Comparison of ENCODE assay signal across 8 cellular contexts in genomic region chr1:67760030-67760821, GRCh38.
A peak's percentile ranks its signal among the peaks of the same experiment; 100 is the strongest.
DNase-seq lines count a peak whose midpoint lies in the region; ATAC-seq and TF ChIP-seq lines count a peak whose summit lies in the region.

No MANE protein-coding gene starts in this region.

- H3K27me3 ChIP-seq in GM23248 (replicated peaks; ENCODE audit: insufficient read depth) (no peaks in the 10 kb centered on the region), psoas muscle (ENCODE audit: insufficient read depth in 3 of 3, low read length in 2 of 3) (no peaks in the 10 kb centered on the region)

- no peaks in the 10 kb centered on the region for H4K20me1 ChIP-seq in GM23248 (ENCODE audit: insufficient read depth)

- no peaks in the 10 kb centered on the region for H3K9me3 ChIP-seq in GM23248 (ENCODE audit: low read depth)
- no peaks in the 10 kb centered on the region for H3K9me3 ChIP-seq in psoas muscle

- H3K27ac ChIP-seq in GM23248, result peak overlapping the region; percentile 82
- peak overlapping the region; percentile 66 for H3K27ac ChIP-seq in psoas muscle

- H3K9ac ChIP-seq in GM23248, result peak overlapping the region; percentile 59

- H3K36me3 ChIP-seq in GM23248 (ENCODE audit: low read depth), result no peaks in the 10 kb centered on the region
- no peaks in the 10 kb centered on the region for H3K36me3 ChIP-seq in psoas muscle (ENCODE audit: insufficient read depth in 1 of 2, low read depth in 1 of 2)

- peaks cover 28% of the 10 kb centered on the region for H3F3A ChIP-seq in GM23248 (ENCODE audit: insufficient read depth)

- no peaks in the 10 kb centered on the region for H3K9me2 ChIP-seq in GM23248 (ENCODE audit: insufficient read depth)

- in situ Hi-C loops in GM23248 (cut with MboI), result loop anchor here (5.0 kb wide), 1 partner anchor 228 kb away; no protein-coding TSS in a partner anchor

- H3K4me3 ChIP-seq in GM12864 (ENCODE audit: low read depth, low read length) (no peak overlapping the region), GM23248 (0 out of 2 replicates have a peak overlapping the region, but pooled peaks have one; percentile 19), psoas muscle (no peak overlapping the region)

- peak; percentile 74 for TF ChIP-seq CTCF in GM12864 (IDR thresholded peaks at IDR 0.05; ENCODE audit: low read depth, low read length, missing control alignments)
- peak; percentile 90 for TF ChIP-seq CTCF in psoas muscle (IDR thresholded peaks at IDR 0.05)

- H3K79me2 ChIP-seq in GM23248 (ENCODE audit: insufficient read depth), result peaks cover 92% of the 10 kb centered on the region

- DNase-seq in GM12864 (ENCODE audit: low read depth), result peak; percentile 89
- peak; percentile 91 for DNase-seq in GM23248
- peak; percentile 41 for DNase-seq in KG1 (lab: John Stamatoyannopoulos, UW)
- peak; percentile 24 for DNase-seq in SHP77 treated with DMSO at 0.1 percent for 48 hours (lab: John Stamatoyannopoulos, UW)
- DNase-seq in activated naive CD4-positive, alpha-beta T cell treated with anti-CD3 and anti-CD28 coated beads, Interleukin-2, amount 50 U/mL, for 16 hours, result peak; percentile 58
- peak; percentile 59 for DNase-seq in Right ventricle myocardium superior
- DNase-seq in psoas muscle, result peak; percentile 41 to 62
- no peak for DNase-seq in GF-D8 (lab: John Stamatoyannopoulos, UW)

- WGBS in GM23248 (ENCODE audit: low coverage in 1 of 2, low lambda C conversion rate in 2 of 2, missing lambda C conversion rate in 2 of 2), 2 experiments, result 9 to 13% methylated on average over 14 of the region's 14 CpGs
- 12 to 23% (median 12%) methylated on average over 14 of the region's 14 CpGs for WGBS in psoas muscle, 3 donors

- intact Hi-C loops in Right ventricle myocardium superior (cut with DNase I), result loop anchor here (2.0 to 10.0 kb wide), 2 partner anchors 225 to 355 kb away; no protein-coding TSS in a partner anchor
- intact Hi-C loops in psoas muscle (cut with DNase I), result loop anchor here (1.0 to 10.0 kb wide), 5 partner anchors 72 to 585 kb away; partner anchors contain the start of gene GNG12 (in 1 of the 2)

- 0 out of 2 replicates have a peak overlapping the region, but pooled peaks have one; percentile 35 for H2AFZ ChIP-seq in GM23248

- peak; percentile 80 for ATAC-seq in Right ventricle myocardium superior (ENCODE audit: poor library complexity)
- peak; percentile 84 to 91 (median 86) for ATAC-seq in psoas muscle

- H3K4me1 ChIP-seq in GM23248 (ENCODE audit: insufficient read depth), result peaks cover 42% of the 10 kb centered on the region
- peaks cover 21% of the 10 kb centered on the region for H3K4me1 ChIP-seq in psoas muscle

- H3K4me2 ChIP-seq in GM23248 (ENCODE audit: unreplicated experiment), result peak overlapping the region; percentile 62
